Comparison of ENCODE assay signal across 18 cellular contexts in the genomic region with DNA sequence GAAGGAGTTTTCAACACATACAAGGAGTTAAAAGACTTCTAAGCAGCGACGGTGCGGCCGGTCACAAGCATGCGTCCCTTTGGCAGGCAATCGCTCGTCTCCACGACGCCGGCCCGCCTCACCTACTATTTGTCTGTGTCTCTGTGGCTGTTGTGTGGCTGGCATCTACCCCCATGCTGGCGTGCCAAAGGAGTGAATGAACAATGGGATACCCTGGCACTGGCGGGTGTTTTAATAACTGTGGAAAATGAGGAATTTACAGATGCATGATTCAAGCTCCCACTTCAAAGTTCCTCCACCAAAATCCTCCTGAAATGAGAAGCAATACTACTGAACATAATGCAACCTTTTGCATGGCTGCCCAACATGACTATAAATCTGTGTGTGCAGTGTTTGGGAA.
"Had no signal": no experiment of that assay in that cellular context is flagged by ENCODE, and none has a peak within 500 bp of the region (broad histone marks: within the 10 kb centered on the region; RNA-seq: fewer than 3 reads in every experiment).

No MANE protein-coding gene starts in this region.

- DNase-seq: activated CD4-positive, alpha-beta T cell treated with anti-CD3 and anti-CD28 coated beads, Interleukin-2, amount 50 U/mL, for 1 hour; activated effector memory CD4-positive, alpha-beta T cell treated with Interleukin-2 at 50 U/mL for 16 hours; activated naive CD8-positive, alpha-beta T cell treated with anti-CD3 and anti-CD28 coated beads for 36 hours; activated T-cell treated with anti-CD3 and anti-CD28 coated beads, Interleukin-2, amount 50 U/mL, for 24 hours; dermis blood vessel endothelial cell; endodermal cell; erythroblast; kidney glomerular epithelial cell; midbrain; naive thymus-derived CD8-positive, alpha-beta T cell; T-helper 17 cell; tibial artery had no signal

- H3K9me3 ChIP-seq: ascending aorta, neutrophil, right atrium auricular region, tibial artery, vagina had no signal

- H3K27ac ChIP-seq: ascending aorta, neutrophil, right atrium auricular region, tibial artery, vagina had no signal

- H3K4me2 ChIP-seq: smooth muscle cell had no signal

- ATAC-seq: naive thymus-derived CD8-positive, alpha-beta T cell; stimulated activated effector memory CD8-positive, alpha-beta T cell treated with anti-CD3 and anti-CD28 coated beads, Interleukin-12 subunit alpha, Interleukin-12 subunit beta, amount 100 ng/mL, for 72 hours; T-helper 17 cell had no signal

- H3K4me3 ChIP-seq: ascending aorta, right atrium auricular region, smooth muscle cell, tibial artery, vagina had no signal

- H3K36me3 ChIP-seq: ascending aorta, neutrophil, right atrium auricular region, tibial artery, vagina had no signal

- H3K4me1 ChIP-seq: ascending aorta, right atrium auricular region, tibial artery, vagina had no signal

- H3K27me3 ChIP-seq: ascending aorta, neutrophil, right atrium auricular region, tibial artery, vagina had no signal
